In genomic region chr3:194685723-194686413, GRCh38 we compare ENCODE assay signal across 8 cellular contexts. TPM values are rescaled to one million over a fixed set of nuclear protein-coding genes. Genes with fewer than 3 reads are reported as not detected.
DNase-seq lines count a peak whose midpoint lies in the region; ATAC-seq, FAIRE-seq and TF ChIP-seq lines count a peak whose summit lies in the region.

FAM43A (plus strand) TSS chr3:194685883; CDS start chr3:194686827, 944 bp downstream.

- H3K4me3 Mint-ChIP-seq in T-helper 2 cell treated with Interferon-gamma antibody and Interleukin-4, amounts not matched to agents 5 μg/mL and 100 μg/mL, for 36 hours = peak within 1 kb of the TSS; percentile 89
- H3K4me3 Mint-ChIP-seq in astrocyte (ENCODE audit: unreplicated experiment) = peak within 1 kb of the TSS; percentile 88

- H2AFZ ChIP-seq in astrocyte (ENCODE audit: low read depth, low read length) = peak within 1 kb of the TSS; percentile 70

- ATAC-seq in right cardiac atrium = peak; percentile 88 to 91
- ATAC-seq in psoas muscle = peak; percentile 86 to 88 (median 88)

- intact Hi-C loops in right cardiac atrium (cut with DNase I) (loop anchor here in 3 of 4 donors (2.0 to 10.0 kb wide), 6 partner anchors 89 to 576 kb away; no protein-coding TSS in a partner anchor), psoas muscle (cut with DNase I) (loop anchor here (1.0 to 10.0 kb wide), 4 partner anchors 86 to 417 kb away; no protein-coding TSS in a partner anchor), uterus (cut with DNase I; ENCODE audit: low total_unique reads) (no loop called here)

- peak; percentile 99 for TF ChIP-seq POLR2A in uterus (IDR thresholded peaks at IDR 0.05)

- WGBS in right cardiac atrium = under 1% methylated on average over 69 of the region's 69 CpGs
- 0 to 1% (median 0%) methylated on average over 49 to 69 of the region's 69 CpGs for WGBS in psoas muscle, 3 donors

- H4K20me1 ChIP-seq in astrocyte (ENCODE audit: insufficient read depth, low read length) = peaks cover 39% of the 10 kb centered on the region

- H3K36me3 Mint-ChIP-seq in T-helper 2 cell treated with Interferon-gamma antibody and Interleukin-4, amounts not matched to agents 5 μg/mL and 100 μg/mL, for 36 hours (ENCODE audit: low read depth) = no peaks in the 10 kb centered on the region
- H3K36me3 Mint-ChIP-seq in astrocyte (ENCODE audit: low read depth, unreplicated experiment) = no peaks in the 10 kb centered on the region

- H3K9me3 ChIP-seq in astrocyte (ENCODE audit: insufficient read depth, low read depth, low read length) (no peaks in the 10 kb centered on the region), right cardiac atrium (ENCODE audit: control insufficient read depth, low read length) (no peaks in the 10 kb centered on the region), psoas muscle (no peaks in the 10 kb centered on the region), uterus (no peaks in the 10 kb centered on the region)

- peak within 1 kb of the TSS; percentile 97 for H3K4me2 ChIP-seq in astrocyte (ENCODE audit: low read length)

- H3K4me3 ChIP-seq in astrocyte (ENCODE audit: insufficient read depth, low read depth, low read length) (peak within 1 kb of the TSS; percentile 82), right cardiac atrium (ENCODE audit: low read length) (peak within 1 kb of the TSS; percentile 73), psoas muscle (peak within 1 kb of the TSS; percentile 79), uterus (peak within 1 kb of the TSS; percentile 50 to 57)

- peak within 1 kb of the TSS; percentile 83 for H3K9ac ChIP-seq in astrocyte (ENCODE audit: low read length)

- DNase-seq in DMS79 treated with DMSO at 0.1 percent for 48 hours (lab: John Stamatoyannopoulos, UW) (peak; percentile 93), HCEC 1CT (peak; percentile 88), NCI-H1694 treated with DMSO at 0.1 percent for 48 hours (lab: John Stamatoyannopoulos, UW) (peak; percentile 34), astrocyte (ENCODE audit: low read depth) (peak; percentile 94), right cardiac atrium (peak; percentile 94 to 97 (median 97)), psoas muscle (peak; percentile 94 to 96), uterus (peak; percentile 95)
- peak; percentile 81 for DNase-seq in T-helper 2 cell treated with Interferon-gamma antibody and Interleukin-4, amounts not matched to agents 5 μg/mL and 100 μg/mL, for 36 hours (ENCODE audit: low spot score)

- FAIRE-seq in astrocyte (lab: Jason Lieb, UNC) = no peak

- peaks cover 58% of the 10 kb centered on the region for H3K27me3 Mint-ChIP-seq in T-helper 2 cell treated with Interferon-gamma antibody and Interleukin-4, amounts not matched to agents 5 μg/mL and 100 μg/mL, for 36 hours (ENCODE audit: low read depth)
- H3K27me3 Mint-ChIP-seq in astrocyte (ENCODE audit: low read depth, unreplicated experiment) = peaks cover 13% of the 10 kb centered on the region

- TF ChIP-seq CTCF in astrocyte (IDR thresholded peaks at IDR 0.05; ENCODE audit: insufficient read depth, low read depth, low read length) (no peak), psoas muscle (IDR thresholded peaks at IDR 0.05) (peak; percentile 20), uterus (IDR thresholded peaks at IDR 0.05) (peak; percentile 21 to 46 (median 35))

- no peaks in the 10 kb centered on the region for H3K27me3 ChIP-seq in astrocyte (ENCODE audit: insufficient read depth, low read length)
- H3K27me3 ChIP-seq in right cardiac atrium (ENCODE audit: control insufficient read depth, insufficient read depth) = no peaks in the 10 kb centered on the region
- H3K27me3 ChIP-seq in psoas muscle (ENCODE audit: insufficient read depth in 3 of 3, low read length in 2 of 3) = no peaks in the 10 kb centered on the region
- H3K27me3 ChIP-seq in uterus = no peaks in the 10 kb centered on the region

- H3K9me3 Mint-ChIP-seq in T-helper 2 cell treated with Interferon-gamma antibody and Interleukin-4, amounts not matched to agents 5 μg/mL and 100 μg/mL, for 36 hours = no peaks in the 10 kb centered on the region
- H3K9me3 Mint-ChIP-seq in astrocyte (ENCODE audit: unreplicated experiment) = no peaks in the 10 kb centered on the region

- peak within 1 kb of the TSS; percentile 50 for H3K27ac Mint-ChIP-seq in T-helper 2 cell treated with Interferon-gamma antibody and Interleukin-4, amounts not matched to agents 5 μg/mL and 100 μg/mL, for 36 hours
- peak within 1 kb of the TSS; percentile 80 for H3K27ac Mint-ChIP-seq in astrocyte (ENCODE audit: unreplicated experiment)

- H3K4me1 ChIP-seq in astrocyte (ENCODE audit: insufficient read depth, low read length) (peaks cover 52% of the 10 kb centered on the region), right cardiac atrium (ENCODE audit: control insufficient read depth, insufficient read depth, low read length) (no peaks in the 10 kb centered on the region), psoas muscle (peaks cover 24% of the 10 kb centered on the region), uterus (peaks cover 0 to 5% of the 10 kb centered on the region in 2 donors)

- H3K4me1 Mint-ChIP-seq in T-helper 2 cell treated with Interferon-gamma antibody and Interleukin-4, amounts not matched to agents 5 μg/mL and 100 μg/mL, for 36 hours (ENCODE audit: low read depth) = peaks cover 49% of the 10 kb centered on the region
- H3K4me1 Mint-ChIP-seq in astrocyte (ENCODE audit: low read depth, unreplicated experiment) = peaks cover 34% of the 10 kb centered on the region

- H3K36me3 ChIP-seq in astrocyte (ENCODE audit: insufficient read depth, low read length) (no peaks in the 10 kb centered on the region), psoas muscle (ENCODE audit: insufficient read depth in 1 of 2, low read depth in 1 of 2) (no peaks in the 10 kb centered on the region), uterus (no peaks in the 10 kb centered on the region)

- H3K79me2 ChIP-seq in astrocyte (ENCODE audit: insufficient read depth, low read length) = peaks cover 34% of the 10 kb centered on the region

- H3K27ac ChIP-seq in astrocyte (ENCODE audit: low read depth, low read length) (peak within 1 kb of the TSS; percentile 24), right cardiac atrium (ENCODE audit: low read length) (peak within 1 kb of the TSS; percentile 89), psoas muscle (peak within 1 kb of the TSS; percentile 74), uterus (peak within 1 kb of the TSS; percentile 78 to 83)

RNA-seq across cellular contexts. Expression of gene FAM43A, which starts in this region (rescaled TPM):
- total RNA-seq in astrocyte (6.0 and 7.6 TPM in 2 replicates), right cardiac atrium (1 to 10 TPM; 4.5 to 8.6 (median 6.5) TPM), psoas muscle (1 to 10 TPM; 6.0 to 7.7 (median 6.9) TPM), uterus (10 to 100 TPM; 12.9 to 25.2 (median 19.3) TPM)
- polyA plus RNA-seq in right cardiac atrium (8.8 TPM), psoas muscle (1 to 10 TPM; 4.1 to 6.9 (median 6.8) TPM)

Comparison
In these comparisons a context has a peak if more than half of its experiments do, and no peak if none do; other contexts are left out.
1. Peak in every context shown above with its lines: DNase-seq, ATAC-seq, H3K4me3 ChIP-seq and H3K27ac ChIP-seq.
2. DNase-seq: peak in every context shown above with its lines; median percentile 97 in right cardiac atrium; 95 in psoas muscle; 95 in uterus; 94 in astrocyte; 93 in DMS79 treated with DMSO at 0.1 percent for 48 hours; 88 in HCEC 1CT; 81 in T-helper 2 cell treated with Interferon-gamma antibody and Interleukin-4, amounts not matched to agents 5 μg/mL and 100 μg/mL, for 36 hours; 34 in NCI-H1694 treated with DMSO at 0.1 percent for 48 hours.
3. H3K27ac ChIP-seq: peak in every context shown above with its lines; median percentile 89 in right cardiac atrium; 80 in uterus; 74 in psoas muscle; 24 in astrocyte.